17 cellular contexts compared by ENCODE assay signal in genomic region chrX:110244951-110245480, GRCh38.
DNase-seq lines count a peak whose midpoint lies in the region; ATAC-seq and TF ChIP-seq lines count a peak whose summit lies in the region.
"Had no signal": no experiment of that assay in that cellular context is flagged by ENCODE, and none has a peak within 500 bp of the region (broad histone marks: within the 10 kb centered on the region; RNA-seq: fewer than 3 reads in every experiment).

No MANE protein-coding gene starts in this region.

- no peaks in the 10 kb centered on the region for H3K4me1 ChIP-seq in left ventricle myocardium inferior

- TF ChIP-seq CTCF in WTC11 (IDR thresholded peaks at IDR 0.05) (no peak), fibroblast of mammary gland (conservative IDR thresholded peaks at IDR 0.05; ENCODE audit: control insufficient read depth, insufficient read depth, low read depth, low read length) (no peak), left ventricle myocardium inferior (IDR thresholded peaks at IDR 0.05; ENCODE audit: borderline replicate concordance) (no peak)

- H3K27ac ChIP-seq in left ventricle myocardium inferior (replicated peaks): no peak overlapping the region

- H3K4me3 ChIP-seq in H7 (ENCODE audit: insufficient read depth, low read depth, low read length) (no peak overlapping the region), fibroblast of mammary gland (ENCODE audit: control insufficient read depth, low read depth, low read length) (no peak overlapping the region), left ventricle myocardium inferior (no peak overlapping the region)
- H3K4me3 ChIP-seq: GM12878 had no signal

- ATAC-seq in WTC11 (peak; percentile 58), sciatic nerve (no peak)
- ATAC-seq: GM12878 had no signal

- peaks cover 49% of the 10 kb centered on the region for H3K4me1 Mint-ChIP-seq in WTC11
- peaks cover 5% of the 10 kb centered on the region for H3K4me1 Mint-ChIP-seq in activated CD4-positive, alpha-beta T cell treated with anti-CD3 and anti-CD28 coated beads, Interleukin-2, amount 10 ng/mL, durations not matched to agents 7 days and 5 days

- H3K27me3 Mint-ChIP-seq in WTC11 (ENCODE audit: low read depth): no peaks in the 10 kb centered on the region
- H3K27me3 Mint-ChIP-seq in activated CD4-positive, alpha-beta T cell treated with anti-CD3 and anti-CD28 coated beads, Interleukin-2, amount 10 ng/mL, durations not matched to agents 7 days and 5 days: no peaks in the 10 kb centered on the region
- H3K27me3 Mint-ChIP-seq: IgD-negative memory B cell had no signal

- no peak overlapping the region for H3K4me3 Mint-ChIP-seq in WTC11
- no peak overlapping the region for H3K4me3 Mint-ChIP-seq in activated CD4-positive, alpha-beta T cell treated with anti-CD3 and anti-CD28 coated beads, Interleukin-2, amount 10 ng/mL, durations not matched to agents 7 days and 5 days
- H3K4me3 Mint-ChIP-seq: CD8-positive, alpha-beta memory T cell; IgD-negative memory B cell had no signal

- intact Hi-C loops in sciatic nerve (cut with DNase I): no loop called here
- intact Hi-C loops in left ventricle myocardium inferior (cut with micrococcal nuclease): no loop called here

- H3K36me3 ChIP-seq in H7 (replicated peaks; ENCODE audit: control insufficient read depth, insufficient read depth, low read length) (no peaks in the 10 kb centered on the region), left ventricle myocardium inferior (no peaks in the 10 kb centered on the region)

- peak; percentile 15 for DNase-seq in H7
- no peak for DNase-seq in WTC11 (ENCODE audit: low spot score)
- DNase-seq in fibroblast of mammary gland (ENCODE audit: low read depth): peak; percentile 43
- no peak for DNase-seq in sciatic nerve (ENCODE audit: low spot score)
- no peak for DNase-seq in left ventricle myocardium inferior
- DNase-seq in activated CD4-positive, alpha-beta T cell treated with anti-CD3 and anti-CD28 coated beads, Interleukin-2, amount 10 ng/mL, durations not matched to agents 7 days and 5 days: no peak
- DNase-seq in DMS79 (lab: John Stamatoyannopoulos, UW): no peak
- DNase-seq: CD8-positive, alpha-beta memory T cell; DND-41; GDM1; NCI-H1105 treated with DMSO at 0.1 percent for 48 hours; NCI-H187; NCI-H526 treated with DMSO at 0.1 percent for 48 hours; OCI-M1; SIG-M5 had no signal

- no peaks in the 10 kb centered on the region for H3K9me3 ChIP-seq in left ventricle myocardium inferior (replicated peaks)

- H3K9me3 Mint-ChIP-seq in WTC11: no peaks in the 10 kb centered on the region; the same call in 1 of the 2 replicates
- H3K9me3 Mint-ChIP-seq in activated CD4-positive, alpha-beta T cell treated with anti-CD3 and anti-CD28 coated beads, Interleukin-2, amount 10 ng/mL, durations not matched to agents 7 days and 5 days: peaks cover 3% of the 10 kb centered on the region

- no peak overlapping the region for H3K27ac Mint-ChIP-seq in WTC11
- no peak overlapping the region for H3K27ac Mint-ChIP-seq in activated CD4-positive, alpha-beta T cell treated with anti-CD3 and anti-CD28 coated beads, Interleukin-2, amount 10 ng/mL, durations not matched to agents 7 days and 5 days

- H3K36me3 Mint-ChIP-seq in WTC11: no peaks in the 10 kb centered on the region
- H3K36me3 Mint-ChIP-seq in activated CD4-positive, alpha-beta T cell treated with anti-CD3 and anti-CD28 coated beads, Interleukin-2, amount 10 ng/mL, durations not matched to agents 7 days and 5 days (ENCODE audit: low read depth): peaks cover 15% of the 10 kb centered on the region

- CTCF ChIA-PET in WTC11 (lab: Charles Lee): no interaction called here
- CTCF ChIA-PET in activated CD4-positive, alpha-beta T cell treated with anti-CD3 and anti-CD28 coated beads, Interleukin-2, amount 10 ng/mL, durations not matched to agents 7 days and 5 days (lab: Charles Lee): interaction anchor here (0.5 to 2.0 kb wide), 2 partner anchors 15 to 83 kb away, joined by 3 to 8 read pairs; no protein-coding TSS in a partner anchor

- POLR2A ChIA-PET in WTC11 (lab: Charles Lee): no interaction called here
- POLR2A ChIA-PET in activated CD4-positive, alpha-beta T cell treated with anti-CD3 and anti-CD28 coated beads, Interleukin-2, amount 10 ng/mL, durations not matched to agents 7 days and 5 days (lab: Charles Lee): no interaction called here

- H3K27me3 ChIP-seq in H7 (ENCODE audit: control insufficient read depth, insufficient read depth, low read length) (no peaks in the 10 kb centered on the region), left ventricle myocardium inferior (ENCODE audit: low read depth) (no peaks in the 10 kb centered on the region)

TF ChIP-seq in WTC11, 78 proteins besides CTCF, POLR2A, EP300 and RAD21 (continues in another document):
- TF ChIP-seq FOXK1 (CRISPR knock-in tag; IDR thresholded peaks at IDR 0.05): no peak
- no peak for TF ChIP-seq ZSCAN18 (CRISPR knock-in tag; IDR thresholded peaks at IDR 0.05)
- no peak for TF ChIP-seq ZNF121 (CRISPR knock-in tag; IDR thresholded peaks at IDR 0.05)
- no peak for TF ChIP-seq EMX1 (CRISPR knock-in tag; IDR thresholded peaks at IDR 0.05)
- no peak for TF ChIP-seq USF1 (CRISPR knock-in tag; IDR thresholded peaks at IDR 0.05)
- no peak for TF ChIP-seq ATF1 (CRISPR knock-in tag; IDR thresholded peaks at IDR 0.05)
- no peak for TF ChIP-seq CREM (CRISPR knock-in tag; IDR thresholded peaks at IDR 0.05)
- TF ChIP-seq TP53 (CRISPR knock-in tag; IDR thresholded peaks at IDR 0.05): no peak
- no peak for TF ChIP-seq ATF2 (CRISPR knock-in tag; IDR thresholded peaks at IDR 0.05; ENCODE audit: borderline replicate concordance, low read depth)
- TF ChIP-seq ZNF281 (CRISPR knock-in tag; IDR thresholded peaks at IDR 0.05): no peak
- TF ChIP-seq GTF2I (CRISPR knock-in tag; conservative IDR thresholded peaks at IDR 0.05): no peak
- TF ChIP-seq USF2 (CRISPR knock-in tag; IDR thresholded peaks at IDR 0.05): no peak
- TF ChIP-seq ESRRA (CRISPR knock-in tag; IDR thresholded peaks at IDR 0.05; ENCODE audit: borderline replicate concordance): no peak
- no peak for TF ChIP-seq ATF3 (CRISPR knock-in tag; conservative IDR thresholded peaks at IDR 0.05)

Comparison
In these comparisons a context has a peak if more than half of its experiments do, and no peak if none do; other contexts are left out.
1. DNase-seq: peak in H7 (single experiment) and fibroblast of mammary gland (single experiment); none in WTC11 (single experiment), sciatic nerve (single experiment), left ventricle myocardium inferior (single experiment), activated CD4-positive, alpha-beta T cell treated with anti-CD3 and anti-CD28 coated beads, Interleukin-2, amount 10 ng/mL, durations not matched to agents 7 days and 5 days (single experiment) and DMS79 (single experiment).